In the genomic region with DNA sequence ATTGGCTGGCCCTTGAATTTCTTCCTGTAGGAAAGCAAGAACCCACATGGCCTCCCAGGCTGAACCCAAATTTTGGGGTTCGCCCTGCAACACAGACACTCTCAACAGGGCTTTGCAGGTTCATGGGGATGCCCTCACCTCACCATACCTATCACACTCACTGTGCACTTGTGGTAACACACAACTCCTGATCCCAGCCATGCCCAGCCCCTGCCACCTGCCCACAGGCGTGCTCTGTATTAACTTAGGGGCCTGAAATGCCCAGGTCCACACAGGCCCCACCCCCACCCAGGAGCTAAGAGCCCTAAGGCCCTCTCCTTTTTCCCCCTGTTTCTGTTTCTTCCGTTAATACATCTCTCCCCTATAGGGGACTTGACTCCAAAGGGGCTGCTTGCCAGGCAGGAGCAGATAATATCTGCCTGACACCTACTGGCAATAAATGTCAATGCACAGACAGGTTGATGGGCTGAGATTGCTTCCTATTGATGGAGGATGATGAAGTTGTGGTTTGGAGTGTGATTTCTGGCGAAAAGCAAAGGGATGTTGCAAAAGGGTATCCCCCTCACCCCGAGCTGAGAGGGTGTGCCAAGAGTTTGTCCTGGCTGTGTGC, we compare ENCODE assay signal across 10 cellular contexts.
DNase-seq lines count a peak whose midpoint lies in the region; ATAC-seq and TF ChIP-seq lines count a peak whose summit lies in the region.
"Had no signal": no experiment of that assay in that cellular context is flagged by ENCODE, and none has a peak within 500 bp of the region (broad histone marks: within the 10 kb centered on the region; RNA-seq: fewer than 3 reads in every experiment).

No MANE protein-coding gene starts in this region.

- peak overlapping the region; percentile 52 for H3K4me2 ChIP-seq in OCI-LY3 (ENCODE audit: low read length)

- H3K4me3 ChIP-seq in OCI-LY3 (ENCODE audit: low read length) = no peak overlapping the region
- no peak overlapping the region for H3K4me3 ChIP-seq in iPS DF 6.9 (ENCODE audit: low read length)
- no peak overlapping the region for H3K4me3 ChIP-seq in gastroesophageal sphincter

- H3K9me3 ChIP-seq in OCI-LY3 (ENCODE audit: insufficient read depth, low read length) = no peaks in the 10 kb centered on the region
- H3K9me3 ChIP-seq in iPS DF 6.9 (ENCODE audit: control insufficient read depth, insufficient read depth, low read length) = no peaks in the 10 kb centered on the region; the same call in 1 of the 2 replicates
- peaks cover 0 to 18% (median 0%) of the 10 kb centered on the region in 3 donors for H3K9me3 ChIP-seq in gastroesophageal sphincter

- peak overlapping the region; percentile 75 for H2AFZ ChIP-seq in OCI-LY3 (ENCODE audit: low read depth, low read length)

- H3K27me3 ChIP-seq in OCI-LY3 (ENCODE audit: low read depth, low read length) (0 out of 2 replicates have a peak, but pooled peaks cover 1% of the 10 kb centered on the region), iPS DF 6.9 (ENCODE audit: control insufficient read depth, insufficient read depth, low read length) (no peaks in the 10 kb centered on the region), gastroesophageal sphincter (peaks cover 10% of the 10 kb centered on the region)

- DNase-seq in stimulated activated naive CD8-positive, alpha-beta T cell treated with anti-CD3 and anti-CD28 coated beads, Interleukin-15, amount 100 ng/mL, for 72 hours = no peak
- DNase-seq in iPS DF 6.9 (ENCODE audit: low read depth, low spot score) (peak; percentile 16), T1000 (lab: John Stamatoyannopoulos, UW) (no peak)
- DNase-seq: mesenchymal stem cell, T-helper 17 cell had no signal

- peak overlapping the region; percentile 38; the same call in 1 of the 2 replicates for H3K9ac ChIP-seq in OCI-LY3 (ENCODE audit: low read length)

- no peak for TF ChIP-seq EP300 in gastroesophageal sphincter (IDR thresholded peaks at IDR 0.05)

- H3K27me3 Mint-ChIP-seq in stimulated activated naive CD8-positive, alpha-beta T cell treated with anti-CD3 and anti-CD28 coated beads, Interleukin-15, Interleukin-2, amounts not matched to agents 100 ng/mL and 50 ng/mL, for 24 hours = peaks cover 4% of the 10 kb centered on the region
- peaks cover 5% of the 10 kb centered on the region for H3K27me3 Mint-ChIP-seq in stimulated activated naive CD8-positive, alpha-beta T cell treated with anti-CD3 and anti-CD28 coated beads, Interleukin-15, amount 100 ng/mL, for 72 hours

- H3K36me3 ChIP-seq in OCI-LY3 (replicated peaks; ENCODE audit: low read depth, low read length) (no peaks in the 10 kb centered on the region), iPS DF 6.9 (ENCODE audit: control insufficient read depth, insufficient read depth, low read length) (no peaks in the 10 kb centered on the region), gastroesophageal sphincter (no peaks in the 10 kb centered on the region)

- H3K9me3 Mint-ChIP-seq in stimulated activated naive CD8-positive, alpha-beta T cell treated with anti-CD3 and anti-CD28 coated beads, Interleukin-15, Interleukin-2, amounts not matched to agents 100 ng/mL and 50 ng/mL, for 24 hours = no peaks in the 10 kb centered on the region
- peaks cover 0 to 4% of the 10 kb centered on the region in 2 donors for H3K9me3 Mint-ChIP-seq in stimulated activated naive CD8-positive, alpha-beta T cell treated with anti-CD3 and anti-CD28 coated beads, Interleukin-15, amount 100 ng/mL, for 72 hours

- no peaks in the 10 kb centered on the region for H4K20me1 ChIP-seq in OCI-LY3 (ENCODE audit: insufficient read depth, low read length)

- peak overlapping the region; percentile 53 for H3K27ac Mint-ChIP-seq in stimulated activated naive CD8-positive, alpha-beta T cell treated with anti-CD3 and anti-CD28 coated beads, Interleukin-15, Interleukin-2, amounts not matched to agents 100 ng/mL and 50 ng/mL, for 24 hours
- no peak overlapping the region for H3K27ac Mint-ChIP-seq in stimulated activated naive CD8-positive, alpha-beta T cell treated with anti-CD3 and anti-CD28 coated beads, Interleukin-15, amount 100 ng/mL, for 72 hours
- H3K27ac Mint-ChIP-seq: T-helper 17 cell had no signal

- H3K4me1 Mint-ChIP-seq in stimulated activated naive CD8-positive, alpha-beta T cell treated with anti-CD3 and anti-CD28 coated beads, Interleukin-15, Interleukin-2, amounts not matched to agents 100 ng/mL and 50 ng/mL, for 24 hours (ENCODE audit: low read depth) = no peaks in the 10 kb centered on the region
- no peaks in the 10 kb centered on the region for H3K4me1 Mint-ChIP-seq in stimulated activated naive CD8-positive, alpha-beta T cell treated with anti-CD3 and anti-CD28 coated beads, Interleukin-15, amount 100 ng/mL, for 72 hours
- H3K4me1 Mint-ChIP-seq: T-helper 17 cell had no signal

- ATAC-seq in stimulated activated naive CD8-positive, alpha-beta T cell treated with anti-CD3 and anti-CD28 coated beads, Interleukin-15, amount 100 ng/mL, for 72 hours = no peak
- ATAC-seq in gastroesophageal sphincter (no peak), HG03196 (IDR thresholded peaks at IDR 0.05; ENCODE audit: unreplicated experiment) (no peak), HG02610 (IDR thresholded peaks at IDR 0.05; ENCODE audit: unreplicated experiment) (no peak)
- ATAC-seq: T-helper 17 cell had no signal

- H3K4me1 ChIP-seq in OCI-LY3 (ENCODE audit: low read length) = peaks cover 20% of the 10 kb centered on the region
- H3K4me1 ChIP-seq in iPS DF 6.9 (ENCODE audit: control insufficient read depth, insufficient read depth, low read length) = no peaks in the 10 kb centered on the region
- H3K4me1 ChIP-seq in gastroesophageal sphincter = no peaks in the 10 kb centered on the region

- no peak overlapping the region for H3K27ac ChIP-seq in OCI-LY3 (ENCODE audit: low read length)
- H3K27ac ChIP-seq in iPS DF 6.9 (ENCODE audit: low read length) = no peak overlapping the region
- H3K27ac ChIP-seq in gastroesophageal sphincter = no peak overlapping the region

- no peaks in the 10 kb centered on the region for H3K36me3 Mint-ChIP-seq in stimulated activated naive CD8-positive, alpha-beta T cell treated with anti-CD3 and anti-CD28 coated beads, Interleukin-15, Interleukin-2, amounts not matched to agents 100 ng/mL and 50 ng/mL, for 24 hours (ENCODE audit: low read depth)

- TF ChIP-seq CTCF in OCI-LY3 (IDR thresholded peaks at IDR 0.05; ENCODE audit: low read depth, low read length) (peak; percentile 90), gastroesophageal sphincter (IDR thresholded peaks at IDR 0.05) (peak in 2 of 4 experiments; percentile 22 to 37)

- no peaks in the 10 kb centered on the region for H3K79me2 ChIP-seq in OCI-LY3 (ENCODE audit: low read length)

- H3K4me3 Mint-ChIP-seq in stimulated activated naive CD8-positive, alpha-beta T cell treated with anti-CD3 and anti-CD28 coated beads, Interleukin-15, Interleukin-2, amounts not matched to agents 100 ng/mL and 50 ng/mL, for 24 hours = no peak overlapping the region
- no peak overlapping the region for H3K4me3 Mint-ChIP-seq in stimulated activated naive CD8-positive, alpha-beta T cell treated with anti-CD3 and anti-CD28 coated beads, Interleukin-15, amount 100 ng/mL, for 72 hours
- H3K4me3 Mint-ChIP-seq: T-helper 17 cell had no signal

- TF ChIP-seq POLR2A in gastroesophageal sphincter (IDR thresholded peaks at IDR 0.05) = no peak

- WGBS in iPS DF 6.9 (ENCODE audit: insufficient coverage, insufficient read length) = no CpG with 5 or more reads among the region's 5 CpGs
- 56 to 80% methylated on average over 1 to 4 of the region's 5 CpGs for WGBS in gastroesophageal sphincter (ENCODE audit: low coverage in 1 of 2), 2 donors
